ENCODE assay signal across 23 cellular contexts in the genomic region with DNA sequence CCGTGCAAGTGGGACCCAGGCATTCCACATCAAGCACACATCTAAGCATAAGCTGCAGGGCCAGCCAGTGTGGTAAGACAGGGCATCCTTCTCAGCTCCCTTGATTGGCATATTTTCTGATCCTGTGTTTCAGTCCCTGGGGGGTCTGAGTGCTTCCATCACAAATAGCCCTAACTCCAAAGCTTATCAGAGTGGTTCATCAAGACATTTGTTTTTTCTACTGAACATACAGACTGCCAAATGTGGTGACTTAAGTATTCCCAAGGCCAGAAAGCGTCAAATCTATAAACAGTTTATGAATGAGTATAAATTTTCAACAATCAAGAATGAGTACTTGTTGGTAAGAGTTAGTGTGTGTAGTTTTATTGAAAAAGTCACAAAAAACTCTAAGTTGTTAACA.
"Had no signal": no experiment of that assay in that cellular context is flagged by ENCODE, and none has a peak within 500 bp of the region (broad histone marks: within the 10 kb centered on the region; RNA-seq: fewer than 3 reads in every experiment).

No MANE protein-coding gene starts in this region.

- H3K4me3 ChIP-seq: esophagus squamous epithelium, left lung, lung, neural progenitor cell, stomach, suprapubic skin, tibial nerve had no signal

- H2AFZ ChIP-seq: neural progenitor cell had no signal

- H3K27me3 ChIP-seq: esophagus squamous epithelium, foreskin keratinocyte, left lung, neural progenitor cell, stomach, suprapubic skin, tibial nerve had no signal

- H3K27me3 Mint-ChIP-seq: T-helper 17 cell had no signal

- DNase-seq: activated CD4-positive, alpha-beta memory T cell treated with anti-CD3 and anti-CD28 coated beads for 36 hours; activated CD4-positive, alpha-beta T cell treated with anti-CD3 and anti-CD28 coated beads for 48 hours; activated effector memory CD4-positive, alpha-beta T cell treated with anti-CD3 and anti-CD28 coated beads, Interleukin-2, amount 50 U/mL, for 16 hours; activated naive CD4-positive, alpha-beta T cell treated with anti-CD3 and anti-CD28 coated beads, Interleukin-2, amount 50 U/mL, for 16 hours; activated naive CD8-positive, alpha-beta T cell treated with anti-CD3 and anti-CD28 coated beads, Interleukin-2, amount 50 U/mL, for 24 hours; caudate nucleus; effector memory CD4-positive, alpha-beta T cell; esophagus squamous epithelium; foreskin keratinocyte; immature natural killer cell; kidney glomerular epithelial cell; left lung; naive thymus-derived CD4-positive, alpha-beta T cell; small intestine; stimulated activated CD4-positive, alpha-beta T cell treated with anti-CD3 and anti-CD28 coated beads, Interleukin-15, amount 100 ng/mL, for 24 hours; stomach; T-helper 17 cell had no signal

- H3K4me2 ChIP-seq: neural progenitor cell had no signal

- H3K4me3 Mint-ChIP-seq: activated CD4-positive, alpha-beta memory T cell treated with anti-CD3 and anti-CD28 coated beads for 36 hours; activated naive CD8-positive, alpha-beta T cell treated with anti-CD3 and anti-CD28 coated beads, Interleukin-2, amount 50 U/mL, for 24 hours; brain; immature natural killer cell; naive thymus-derived CD4-positive, alpha-beta T cell; neural progenitor cell; stimulated activated memory B cell treated with anti-CD40 and anti-IgM and Interleukin-4, amounts not matched to agents 10 μg/mL and 1 μg/mL and 100 μg/mL, for 72 hours; T-helper 17 cell had no signal

- H3K36me3 ChIP-seq: esophagus squamous epithelium, left lung, neural progenitor cell, stomach, suprapubic skin, tibial nerve had no signal

- H3K9me3 ChIP-seq: esophagus squamous epithelium, left lung, stomach, suprapubic skin, tibial nerve had no signal

- H3K9ac ChIP-seq: neural progenitor cell had no signal

- H3K36me3 Mint-ChIP-seq: activated CD4-positive, alpha-beta memory T cell treated with anti-CD3 and anti-CD28 coated beads for 36 hours; immature natural killer cell; stimulated activated memory B cell treated with anti-CD40 and anti-IgM and Interleukin-4, amounts not matched to agents 10 μg/mL and 1 μg/mL and 100 μg/mL, for 72 hours had no signal

- H3K27ac ChIP-seq: esophagus squamous epithelium, foreskin keratinocyte, left lung, neural progenitor cell, suprapubic skin, tibial nerve had no signal

- H3K9me3 Mint-ChIP-seq: activated CD4-positive, alpha-beta memory T cell treated with anti-CD3 and anti-CD28 coated beads for 36 hours; activated naive CD8-positive, alpha-beta T cell treated with anti-CD3 and anti-CD28 coated beads, Interleukin-2, amount 50 U/mL, for 24 hours; immature natural killer cell; stimulated activated memory B cell treated with anti-CD40 and anti-IgM and Interleukin-4, amounts not matched to agents 10 μg/mL and 1 μg/mL and 100 μg/mL, for 72 hours had no signal

- H3K4me1 ChIP-seq: foreskin keratinocyte had no signal

- H3K27ac Mint-ChIP-seq: activated CD4-positive, alpha-beta memory T cell treated with anti-CD3 and anti-CD28 coated beads for 36 hours; activated naive CD8-positive, alpha-beta T cell treated with anti-CD3 and anti-CD28 coated beads, Interleukin-2, amount 50 U/mL, for 24 hours; brain; immature natural killer cell; naive thymus-derived CD4-positive, alpha-beta T cell; stimulated activated memory B cell treated with anti-CD40 and anti-IgM and Interleukin-4, amounts not matched to agents 10 μg/mL and 1 μg/mL and 100 μg/mL, for 72 hours; T-helper 17 cell had no signal
